In genomic region chr15:34436126-34436955, GRCh38 we compare ENCODE assay signal across 7 cellular contexts. TPM values are rescaled to one million over a fixed set of nuclear protein-coding genes. Genes with fewer than 3 reads are reported as not detected.
DNase-seq lines count a peak whose midpoint lies in the region; ATAC-seq lines count a peak whose summit lies in the region.

No MANE protein-coding gene starts in this region.

- peak; percentile 21 for DNase-seq in activated effector memory CD4-positive, alpha-beta T cell treated with Interleukin-2 at 50 U/mL for 16 hours
- DNase-seq in left cardiac atrium (no peak), ecto neural progenitor cell (ENCODE audit: low spot score) (no peak), CD1c-positive myeloid dendritic cell (ENCODE audit: extremely low spot score) (no peak)

- intact Hi-C loops in left cardiac atrium (cut with DNase I), result loop anchor here in 1 of 2 donors (10.0 kb wide), 1 partner anchor 68 kb away; no protein-coding TSS in a partner anchor

- peak overlapping the region; percentile 93 for H3K4me2 ChIP-seq in skeletal muscle satellite cell (ENCODE audit: low read length)

- ATAC-seq in GM19035 (IDR thresholded peaks at IDR 0.05; ENCODE audit: unreplicated experiment) (peak; percentile 41), HG03354 (IDR thresholded peaks at IDR 0.05; ENCODE audit: poor library complexity, severe bottlenecking, unreplicated experiment) (peak; percentile 43), left cardiac atrium (peak; percentile 28 to 38)

- peak overlapping the region; percentile 74 for H3K9ac ChIP-seq in skeletal muscle satellite cell (ENCODE audit: low read depth, low read length)

- H3K4me1 ChIP-seq in skeletal muscle satellite cell (ENCODE audit: control insufficient read depth, insufficient read depth, low read length), result peaks cover 7% of the 10 kb centered on the region

- H3K9me3 ChIP-seq in skeletal muscle satellite cell (replicated peaks; ENCODE audit: low read length), result no peaks in the 10 kb centered on the region

- no peaks in the 10 kb centered on the region for H3K27me3 ChIP-seq in skeletal muscle satellite cell (ENCODE audit: control insufficient read depth, insufficient read depth, low read length)

- peaks cover 3% of the 10 kb centered on the region for H3K36me3 ChIP-seq in skeletal muscle satellite cell (ENCODE audit: insufficient read depth, low read length)

- peak overlapping the region; percentile 75 for H3K4me3 ChIP-seq in skeletal muscle satellite cell (ENCODE audit: low read length)

RNA-seq across cellular contexts. Expression of gene GOLGA8A, which starts 1.3 kb away (rescaled TPM):
- 10 to 100 TPM; 21.8 to 23.2 TPM for total RNA-seq in left cardiac atrium
- 10.1 and 23.4 TPM in 2 replicates for total RNA-seq in skeletal muscle satellite cell (2012; rRNA removed)
